9 cellular contexts compared by ENCODE assay signal in genomic region chr4:185211641-185212040, GRCh38. TPM values are rescaled to one million over a fixed set of nuclear protein-coding genes. Genes with fewer than 3 reads are reported as not detected.
A peak's percentile ranks its signal among the peaks of the same experiment; 100 is the strongest.
DNase-seq lines count a peak whose midpoint lies in the region; ATAC-seq and TF ChIP-seq lines count a peak whose summit lies in the region.
"Had no signal": no experiment of that assay in that cellular context is flagged by ENCODE, and none has a peak within 500 bp of the region (broad histone marks: within the 10 kb centered on the region; RNA-seq: fewer than 3 reads in every experiment).

No MANE protein-coding gene starts in this region.

- TF ChIP-seq CTCF in activated B cell treated with CpG ODN at 0.5 μM for 24 hours (IDR thresholded peaks at IDR 0.05) (no peak), glutamatergic neuron (IDR thresholded peaks at IDR 0.05; ENCODE audit: partially characterized antibody, unreplicated experiment) (no peak)

- peaks cover 44% of the 10 kb centered on the region for H3K4me1 Mint-ChIP-seq in activated T-cell treated with anti-CD3 and anti-CD28 coated beads, Interleukin-2, amount 50 U/mL, for 72 hours (ENCODE audit: low read depth)
- peaks cover 64% of the 10 kb centered on the region for H3K4me1 Mint-ChIP-seq in activated B cell treated with CpG ODN at 0.5 μM for 24 hours
- H3K4me1 Mint-ChIP-seq in glutamatergic neuron (ENCODE audit: low read depth, unreplicated experiment) = peaks cover 15% of the 10 kb centered on the region
- H3K4me1 Mint-ChIP-seq in stimulated activated naive B cell treated with anti-CD40 and anti-IgM and Interleukin-4, amounts not matched to agents 10 μg/mL and 1 μg/mL and 100 μg/mL, for 72 hours = peaks cover 33 to 69% of the 10 kb centered on the region in 2 donors

- no peaks in the 10 kb centered on the region for H3K36me3 Mint-ChIP-seq in activated T-cell treated with anti-CD3 and anti-CD28 coated beads, Interleukin-2, amount 50 U/mL, for 72 hours (ENCODE audit: insufficient read depth in 2 of 2)
- H3K36me3 Mint-ChIP-seq in activated B cell treated with CpG ODN at 0.5 μM for 24 hours (ENCODE audit: low read depth) (peaks cover 8% of the 10 kb centered on the region), glutamatergic neuron (ENCODE audit: unreplicated experiment) (no peaks in the 10 kb centered on the region)
- H3K36me3 Mint-ChIP-seq in stimulated activated naive B cell treated with anti-CD40 and anti-IgM and Interleukin-4, amounts not matched to agents 10 μg/mL and 1 μg/mL and 100 μg/mL, for 72 hours = peaks cover 2 to 5% of the 10 kb centered on the region in 2 donors

- DNase-seq in activated T-cell treated with anti-CD3 and anti-CD28 coated beads, Interleukin-2, amount 50 U/mL, for 72 hours = no peak
- DNase-seq in activated T-cell treated with anti-CD3 and anti-CD28 coated beads for 4 hours = no peak
- no peak for DNase-seq in activated B cell treated with CpG ODN at 0.5 μM for 24 hours
- no peak for DNase-seq in glutamatergic neuron
- no peak for DNase-seq in stimulated activated naive B cell treated with anti-CD40 and anti-IgM and Interleukin-4, amounts not matched to agents 10 μg/mL and 1 μg/mL and 100 μg/mL, for 72 hours
- DNase-seq in activated CD4-positive, CD25-positive, alpha-beta regulatory T cell treated with anti-CD3 and anti-CD28 coated beads, Interleukin-2, amount 50 U/mL, for 72 hours = no peak
- DNase-seq in LoVo (ENCODE audit: low spot score) = no peak
- no peak for DNase-seq in head of caudate nucleus
- DNase-seq: NCI-H1092 treated with DMSO at 0.1 percent for 48 hours had no signal

- CTCF ChIA-PET in activated B cell treated with CpG ODN at 0.5 μM for 24 hours (lab: Charles Lee) = no interaction called here

- no peak overlapping the region for H3K27ac Mint-ChIP-seq in activated T-cell treated with anti-CD3 and anti-CD28 coated beads, Interleukin-2, amount 50 U/mL, for 72 hours
- H3K27ac Mint-ChIP-seq in activated B cell treated with CpG ODN at 0.5 μM for 24 hours = peak overlapping the region; percentile 94
- H3K27ac Mint-ChIP-seq in glutamatergic neuron (ENCODE audit: unreplicated experiment) = no peak overlapping the region
- H3K27ac Mint-ChIP-seq in stimulated activated naive B cell treated with anti-CD40 and anti-IgM and Interleukin-4, amounts not matched to agents 10 μg/mL and 1 μg/mL and 100 μg/mL, for 72 hours = peak overlapping the region; percentile 85

- POLR2A ChIA-PET in activated B cell treated with CpG ODN at 0.5 μM for 24 hours (lab: Charles Lee) = interaction anchor here (1.9 kb wide), 1 partner anchor 184 kb away, joined by 10 read pairs; the partner anchor contains the start of genes ANKRD37 and LRP2BP

- intact Hi-C loops in activated B cell treated with CpG ODN at 0.5 μM for 24 hours (cut with micrococcal nuclease) = loop anchor here (2.0 to 10.0 kb wide), 6 partner anchors 36 to 944 kb away; partner anchors contain the start of genes CENPU and IRF2
- intact Hi-C loops in head of caudate nucleus (cut with DNase I) = no loop called here

- peak overlapping the region; percentile 87 to 96 for H3K4me3 Mint-ChIP-seq in activated T-cell treated with anti-CD3 and anti-CD28 coated beads, Interleukin-2, amount 50 U/mL, for 72 hours
- H3K4me3 Mint-ChIP-seq in activated B cell treated with CpG ODN at 0.5 μM for 24 hours = peak overlapping the region; percentile 95
- H3K4me3 Mint-ChIP-seq in glutamatergic neuron (ENCODE audit: unreplicated experiment) = peak overlapping the region; percentile 93
- H3K4me3 Mint-ChIP-seq in stimulated activated naive B cell treated with anti-CD40 and anti-IgM and Interleukin-4, amounts not matched to agents 10 μg/mL and 1 μg/mL and 100 μg/mL, for 72 hours = peak overlapping the region; percentile 89 to 90

- no peak for ATAC-seq in activated T-cell treated with anti-CD3 and anti-CD28 coated beads, Interleukin-2, amount 50 U/mL, for 72 hours (replicated peaks in 1 of 2)
- no peak for ATAC-seq in activated B cell treated with CpG ODN at 0.5 μM for 24 hours (ENCODE audit: low read depth)
- no peak for ATAC-seq in stimulated activated naive B cell treated with anti-CD40 and anti-IgM and Interleukin-4, amounts not matched to agents 10 μg/mL and 1 μg/mL and 100 μg/mL, for 72 hours (replicated peaks)

- no peaks in the 10 kb centered on the region for H3K9me3 Mint-ChIP-seq in activated T-cell treated with anti-CD3 and anti-CD28 coated beads, Interleukin-2, amount 50 U/mL, for 72 hours
- H3K9me3 Mint-ChIP-seq in activated B cell treated with CpG ODN at 0.5 μM for 24 hours (no peaks in the 10 kb centered on the region), glutamatergic neuron (ENCODE audit: unreplicated experiment) (peaks cover 15% of the 10 kb centered on the region)
- H3K9me3 Mint-ChIP-seq in stimulated activated naive B cell treated with anti-CD40 and anti-IgM and Interleukin-4, amounts not matched to agents 10 μg/mL and 1 μg/mL and 100 μg/mL, for 72 hours = no peaks in the 10 kb centered on the region

- peaks cover 10% of the 10 kb centered on the region for H3K27me3 Mint-ChIP-seq in activated T-cell treated with anti-CD3 and anti-CD28 coated beads, Interleukin-2, amount 50 U/mL, for 72 hours (ENCODE audit: low read depth)
- H3K27me3 Mint-ChIP-seq in activated B cell treated with CpG ODN at 0.5 μM for 24 hours (no peaks in the 10 kb centered on the region), glutamatergic neuron (ENCODE audit: unreplicated experiment) (peaks cover 5% of the 10 kb centered on the region)
- H3K27me3 Mint-ChIP-seq in stimulated activated naive B cell treated with anti-CD40 and anti-IgM and Interleukin-4, amounts not matched to agents 10 μg/mL and 1 μg/mL and 100 μg/mL, for 72 hours = no peaks in the 10 kb centered on the region

RNA-seq across cellular contexts. Expression of gene SNX25, which starts 2.2 kb away (rescaled TPM):
- 10 to 100 TPM; 15.8 to 17.9 TPM for total RNA-seq in activated T-cell treated with anti-CD3 and anti-CD28 coated beads, Interleukin-2, amount 50 U/mL, for 72 hours
- total RNA-seq in activated B cell treated with CpG ODN at 0.5 μM for 24 hours = 53.1 and 53.7 TPM in 2 replicates
- 27.5 TPM for total RNA-seq in glutamatergic neuron (ENCODE audit: unreplicated experiment)

RNA-seq across cellular contexts. Expression of gene CFAP97, which starts 7.8 kb away (rescaled TPM):
- total RNA-seq in activated T-cell treated with anti-CD3 and anti-CD28 coated beads, Interleukin-2, amount 50 U/mL, for 72 hours = 10 to 100 TPM; 47.3 to 51.8 TPM
- 42.6 and 44.1 TPM in 2 replicates for total RNA-seq in activated B cell treated with CpG ODN at 0.5 μM for 24 hours
- 28.4 TPM for total RNA-seq in glutamatergic neuron (ENCODE audit: unreplicated experiment)

Comparison
In these comparisons a context has a peak if more than half of its experiments do, and no peak if none do; other contexts are left out.
1. H3K27ac Mint-ChIP-seq: peak in activated B cell treated with CpG ODN at 0.5 μM for 24 hours (single experiment) and stimulated activated naive B cell treated with anti-CD40 and anti-IgM and Interleukin-4, amounts not matched to agents 10 μg/mL and 1 μg/mL and 100 μg/mL, for 72 hours (single experiment); none in activated T-cell treated with anti-CD3 and anti-CD28 coated beads, Interleukin-2, amount 50 U/mL, for 72 hours (single experiment) and glutamatergic neuron (single experiment).
2. Peak in every context shown above with its lines, with median percentiles within 50 percentile points of each other: H3K4me3 Mint-ChIP-seq.